1 cellular context compared by ENCODE assay signal in the genomic region with DNA sequence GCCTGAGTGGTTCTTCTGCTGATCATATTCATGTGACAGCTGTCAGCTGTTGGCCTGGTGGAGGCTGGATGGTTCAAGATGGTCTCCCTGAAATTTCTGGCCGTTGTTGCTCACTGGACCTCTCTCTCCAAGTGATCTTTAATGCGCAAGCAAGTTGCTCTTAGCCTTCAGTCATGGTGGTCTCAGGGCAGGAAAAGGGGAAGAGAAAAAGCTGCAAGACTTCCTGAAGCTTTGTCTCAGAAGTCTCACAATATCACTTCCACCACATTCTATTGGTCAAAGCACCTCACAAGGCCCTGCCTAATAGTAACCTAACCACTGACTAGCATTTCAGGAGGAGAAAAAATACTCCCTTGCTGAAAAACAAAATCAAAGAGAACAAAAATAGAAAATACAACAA.
TF ChIP-seq lines count a peak whose summit lies in the region.

No MANE protein-coding gene starts in this region.

TF ChIP-seq in HepG2, 621 proteins besides CTCF, POLR2A, EP300 and RAD21:
- TF ChIP-seq ZNF792 (CRISPR knock-in tag; IDR thresholded peaks at IDR 0.05) = no peak
- TF ChIP-seq SP1 (IDR thresholded peaks at IDR 0.05) = no peak
- no peak for TF ChIP-seq SP1 (CRISPR knock-in tag; IDR thresholded peaks at IDR 0.05)
- TF ChIP-seq, protein P1, sequence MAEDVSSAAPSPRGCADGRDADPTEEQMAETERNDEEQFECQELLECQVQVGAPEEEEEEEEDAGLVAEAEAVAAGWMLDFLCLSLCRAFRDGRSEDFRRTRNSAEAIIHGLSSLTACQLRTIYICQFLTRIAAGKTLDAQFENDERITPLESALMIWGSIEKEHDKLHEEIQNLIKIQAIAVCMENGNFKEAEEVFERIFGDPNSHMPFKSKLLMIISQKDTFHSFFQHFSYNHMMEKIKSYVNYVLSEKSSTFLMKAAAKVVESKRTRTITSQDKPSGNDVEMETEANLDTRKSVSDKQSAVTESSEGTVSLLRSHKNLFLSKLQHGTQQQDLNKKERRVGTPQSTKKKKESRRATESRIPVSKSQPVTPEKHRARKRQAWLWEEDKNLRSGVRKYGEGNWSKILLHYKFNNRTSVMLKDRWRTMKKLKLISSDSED (CRISPR knock-in tag; IDR thresholded peaks at IDR 0.05) = no peak
- TF ChIP-seq, protein P2, sequence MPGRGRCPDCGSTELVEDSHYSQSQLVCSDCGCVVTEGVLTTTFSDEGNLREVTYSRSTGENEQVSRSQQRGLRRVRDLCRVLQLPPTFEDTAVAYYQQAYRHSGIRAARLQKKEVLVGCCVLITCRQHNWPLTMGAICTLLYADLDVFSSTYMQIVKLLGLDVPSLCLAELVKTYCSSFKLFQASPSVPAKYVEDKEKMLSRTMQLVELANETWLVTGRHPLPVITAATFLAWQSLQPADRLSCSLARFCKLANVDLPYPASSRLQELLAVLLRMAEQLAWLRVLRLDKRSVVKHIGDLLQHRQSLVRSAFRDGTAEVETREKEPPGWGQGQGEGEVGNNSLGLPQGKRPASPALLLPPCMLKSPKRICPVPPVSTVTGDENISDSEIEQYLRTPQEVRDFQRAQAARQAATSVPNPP (CRISPR knock-in tag; IDR thresholded peaks at IDR 0.05) = no peak
- TF ChIP-seq ATF7 (IDR thresholded peaks at IDR 0.05) = no peak
- no peak for TF ChIP-seq ATF7 (CRISPR knock-in tag; IDR thresholded peaks at IDR 0.05)
- no peak for TF ChIP-seq FOXC1 (CRISPR knock-in tag; IDR thresholded peaks at IDR 0.05; ENCODE audit: borderline replicate concordance)
- TF ChIP-seq, protein P3, sequence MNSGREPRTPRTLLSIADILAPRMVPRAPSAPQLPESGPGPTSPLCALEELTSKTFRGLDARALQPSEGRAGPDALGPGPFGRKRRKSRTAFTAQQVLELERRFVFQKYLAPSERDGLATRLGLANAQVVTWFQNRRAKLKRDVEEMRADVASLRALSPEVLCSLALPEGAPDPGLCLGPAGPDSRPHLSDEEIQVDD (CRISPR knock-in tag; IDR thresholded peaks at IDR 0.05; ENCODE audit: borderline replicate concordance) = no peak
- TF ChIP-seq ZNF441 (CRISPR knock-in tag; IDR thresholded peaks at IDR 0.05; ENCODE audit: borderline replicate concordance) = no peak
